Comparison of ENCODE assay signal across 1 cellular context in genomic region chr9:132986586-132986985, GRCh38.
TF ChIP-seq lines count a peak whose summit lies in the region.

No MANE protein-coding gene starts in this region.

TF ChIP-seq in HepG2, 621 proteins besides CTCF, POLR2A, EP300 and RAD21:
- TF ChIP-seq ZNF720 (CRISPR knock-in tag; IDR thresholded peaks at IDR 0.05) (no peak), SCMH1 (CRISPR knock-in tag; IDR thresholded peaks at IDR 0.05; ENCODE audit: borderline replicate concordance) (no peak)
